ENCODE assay signal across 1 cellular context in genomic region chr3:195259564-195260285, GRCh38.
A peak's percentile ranks its signal among the peaks of the same experiment; 100 is the strongest.
TF ChIP-seq lines count a peak whose summit lies in the region.

No MANE protein-coding gene starts in this region.

TF ChIP-seq in HepG2, 621 proteins besides CTCF, POLR2A, EP300 and RAD21 (continued from another document and continues in another):
- TF ChIP-seq ZBTB4 (CRISPR knock-in tag; IDR thresholded peaks at IDR 0.05; ENCODE audit: borderline replicate concordance) = no peak; the same call in none of the 2 replicates
- no peak for TF ChIP-seq ZNF142 (CRISPR knock-in tag; IDR thresholded peaks at IDR 0.05)
- peak; percentile 97 for TF ChIP-seq ZNF362 (CRISPR knock-in tag; IDR thresholded peaks at IDR 0.05; ENCODE audit: borderline replicate concordance)
- TF ChIP-seq SNAI1 (CRISPR knock-in tag; IDR thresholded peaks at IDR 0.05; ENCODE audit: borderline replicate concordance) = peak; percentile 96; the same call in 1 of the 2 replicates
- peak; percentile 56 for TF ChIP-seq FOXA3 (CRISPR knock-in tag; IDR thresholded peaks at IDR 0.05)
- TF ChIP-seq IRF1 (CRISPR knock-in tag; IDR thresholded peaks at IDR 0.05; ENCODE audit: low read depth) = no peak; the same call in 1 of the 2 replicates
- peak; percentile 96; the same call in 1 of the 2 replicates for TF ChIP-seq ZNF816 (CRISPR knock-in tag; IDR thresholded peaks at IDR 0.05; ENCODE audit: borderline replicate concordance)
- TF ChIP-seq PHB2 (IDR thresholded peaks at IDR 0.05; ENCODE audit: partially characterized antibody) = no peak
- TF ChIP-seq PATZ1 (CRISPR knock-in tag; IDR thresholded peaks at IDR 0.05) = peak; percentile 95
- no peak for TF ChIP-seq GPN1 (CRISPR knock-in tag; IDR thresholded peaks at IDR 0.05; ENCODE audit: borderline replicate concordance)
- 0 out of 2 replicates have a peak, but pooled peaks have one; percentile 53 for TF ChIP-seq SMAD3 (CRISPR knock-in tag; IDR thresholded peaks at IDR 0.05)
- peak; percentile 14; the same call in 1 of the 2 replicates for TF ChIP-seq ZNF598 (CRISPR knock-in tag; IDR thresholded peaks at IDR 0.05; ENCODE audit: borderline replicate concordance)
- peak; percentile 91; the same call in 1 of the 2 replicates for TF ChIP-seq MTF2 (CRISPR knock-in tag; IDR thresholded peaks at IDR 0.05; ENCODE audit: borderline replicate concordance)
- TF ChIP-seq PAX8 (CRISPR knock-in tag; IDR thresholded peaks at IDR 0.05; ENCODE audit: borderline replicate concordance) = peak; percentile 83; the same call in 1 of the 2 replicates
- TF ChIP-seq ZNF644 (CRISPR knock-in tag; IDR thresholded peaks at IDR 0.05; ENCODE audit: low read depth) = no peak
- TF ChIP-seq ZNF20 (CRISPR knock-in tag; IDR thresholded peaks at IDR 0.05) = peak; percentile 78; the same call in 1 of the 2 replicates
- no peak for TF ChIP-seq ZNF10 (CRISPR knock-in tag; IDR thresholded peaks at IDR 0.05; ENCODE audit: borderline replicate concordance, low read depth)
- no peak for TF ChIP-seq ZNF7 (CRISPR knock-in tag; IDR thresholded peaks at IDR 0.05)
- no peak for TF ChIP-seq HDAC6 (IDR thresholded peaks at IDR 0.05; ENCODE audit: low read depth, low read length)
- TF ChIP-seq SOX13 (IDR thresholded peaks at IDR 0.05) = 0 out of 2 replicates have a peak, but pooled peaks have one; percentile 6
- TF ChIP-seq SOX13 (CRISPR knock-in tag; conservative IDR thresholded peaks at IDR 0.05 in 1 of 2, IDR thresholded peaks at IDR 0.05 in 1 of 2) = peak in 1 of 2 experiments; percentile 67; a peak in 1 of 4 replicates
- no peak for TF ChIP-seq ZNF264 (CRISPR knock-in tag; IDR thresholded peaks at IDR 0.05)
- no peak; the same call in 1 of the 2 replicates for TF ChIP-seq ZNF792 (CRISPR knock-in tag; IDR thresholded peaks at IDR 0.05)
- no peak for TF ChIP-seq ARID3A (IDR thresholded peaks at IDR 0.05; ENCODE audit: low read depth, low read length)
- peak; percentile 90 for TF ChIP-seq SALL1 (CRISPR knock-in tag; IDR thresholded peaks at IDR 0.05)
- TF ChIP-seq ZNF674 (CRISPR knock-in tag; IDR thresholded peaks at IDR 0.05; ENCODE audit: low read depth) = peak; percentile 24; the same call in 1 of the 2 replicates
- TF ChIP-seq ZNF431 (CRISPR knock-in tag; IDR thresholded peaks at IDR 0.05; ENCODE audit: borderline replicate concordance, low read depth) = 0 out of 2 replicates have a peak, but pooled peaks have one; percentile 1
- TF ChIP-seq HMG20B (CRISPR knock-in tag; conservative IDR thresholded peaks at IDR 0.05) = 0 out of 2 replicates have a peak, but pooled peaks have one; percentile 3
- TF ChIP-seq SRSF4 (IDR thresholded peaks at IDR 0.05; ENCODE audit: low read depth, low read length, poor library complexity, severe bottlenecking) = no peak
- peak; percentile 76 for TF ChIP-seq MAZ (IDR thresholded peaks at IDR 0.05; ENCODE audit: borderline replicate concordance, low read depth, low read length)
- peak; percentile 97 for TF ChIP-seq MAZ (CRISPR knock-in tag; IDR thresholded peaks at IDR 0.05; ENCODE audit: low read depth)
- no peak for TF ChIP-seq MAF1 (CRISPR knock-in tag; IDR thresholded peaks at IDR 0.05; ENCODE audit: borderline replicate concordance)
- TF ChIP-seq ZFP37 (CRISPR knock-in tag; IDR thresholded peaks at IDR 0.05; ENCODE audit: borderline replicate concordance) = 0 out of 2 replicates have a peak, but pooled peaks have one; percentile 63
- TF ChIP-seq ZSCAN9 (CRISPR knock-in tag; IDR thresholded peaks at IDR 0.05; ENCODE audit: borderline replicate concordance) = 0 out of 2 replicates have a peak, but pooled peaks have one; percentile 61
- TF ChIP-seq ZNF34 (CRISPR knock-in tag; IDR thresholded peaks at IDR 0.05; ENCODE audit: borderline replicate concordance) = peak; percentile 84; the same call in 1 of the 2 replicates
- TF ChIP-seq BHLHE40 (IDR thresholded peaks at IDR 0.05; ENCODE audit: low read length) = no peak; the same call in 1 of the 2 replicates
- TF ChIP-seq IKZF4 (CRISPR knock-in tag; IDR thresholded peaks at IDR 0.05; ENCODE audit: borderline replicate concordance, low read depth, not compliant biosample characterization) = peak; percentile 77
- TF ChIP-seq HOXA5 (CRISPR knock-in tag; IDR thresholded peaks at IDR 0.05) = no peak
- TF ChIP-seq GLMP (CRISPR knock-in tag; IDR thresholded peaks at IDR 0.05; ENCODE audit: borderline replicate concordance) = no peak
- peak; percentile 75; the same call in 1 of the 2 replicates for TF ChIP-seq ZNF350 (CRISPR knock-in tag; IDR thresholded peaks at IDR 0.05; ENCODE audit: borderline replicate concordance, low read depth)
- peak; percentile 81; the same call in 1 of the 2 replicates for TF ChIP-seq REPIN1 (CRISPR knock-in tag; IDR thresholded peaks at IDR 0.05; ENCODE audit: borderline replicate concordance, low read depth)
- TF ChIP-seq RFX3 (CRISPR knock-in tag; IDR thresholded peaks at IDR 0.05) = no peak
- 0 out of 2 replicates have a peak, but pooled peaks have one; percentile 24 for TF ChIP-seq BORCS8-MEF2B (CRISPR knock-in tag; IDR thresholded peaks at IDR 0.05)
- TF ChIP-seq CBX1 (IDR thresholded peaks at IDR 0.05; ENCODE audit: low read depth) = no peak
- 0 out of 2 replicates have a peak, but pooled peaks have one; percentile 30 for TF ChIP-seq ZBTB44 (CRISPR knock-in tag; IDR thresholded peaks at IDR 0.05)
- TF ChIP-seq SOX6 (IDR thresholded peaks at IDR 0.05) = no peak
- TF ChIP-seq SOX6 (CRISPR knock-in tag; IDR thresholded peaks at IDR 0.05) = peak; percentile 90
